ENCODE assay signal across 16 cellular contexts in genomic region chr14:94381149-94382030, GRCh38. TPM values are rescaled to one million over a fixed set of nuclear protein-coding genes. Genes with fewer than 3 reads are reported as not detected.
DNase-seq lines count a peak whose midpoint lies in the region; ATAC-seq and TF ChIP-seq lines count a peak whose summit lies in the region.
"Had no signal": no experiment of that assay in that cellular context is flagged by ENCODE, and none has a peak within 500 bp of the region (broad histone marks: within the 10 kb centered on the region; RNA-seq: fewer than 3 reads in every experiment).

No MANE protein-coding gene starts in this region.

- no peaks in the 10 kb centered on the region for H3K27me3 ChIP-seq in liver (ENCODE audit: control insufficient read depth in 4 of 4, insufficient read depth in 4 of 4, low read length in 3 of 4)

- no peaks in the 10 kb centered on the region for H3K27me3 Mint-ChIP-seq in stimulated activated naive CD8-positive, alpha-beta T cell treated with anti-CD3 and anti-CD28 coated beads, Interleukin-15, Interleukin-2, amounts not matched to agents 100 ng/mL and 50 ng/mL, for 24 hours
- H3K27me3 Mint-ChIP-seq in activated naive CD8-positive, alpha-beta T cell treated with anti-CD3 and anti-CD28 coated beads for 36 hours: peaks cover 4% of the 10 kb centered on the region
- H3K27me3 Mint-ChIP-seq in activated T-helper 2 cell treated with anti-CD3 and anti-CD28 coated beads, Interferon-gamma antibody, Interleukin-2, Interleukin-4, amounts not matched to agents 10 μg/mL and 5 μg/mL and 100 μg/mL, durations not matched to agents 14 hours and 24 hours and 36 hours (ENCODE audit: low read depth): no peaks in the 10 kb centered on the region
- H3K27me3 Mint-ChIP-seq: CD4-positive, alpha-beta T cell had no signal

- intact Hi-C loops in activated T-helper 2 cell treated with anti-CD3 and anti-CD28 coated beads, Interferon-gamma antibody, Interleukin-2, Interleukin-4, amounts not matched to agents 10 μg/mL and 5 μg/mL and 100 μg/mL, durations not matched to agents 14 hours and 24 hours and 36 hours (cut with micrococcal nuclease): no loop called here

- H3K9ac ChIP-seq in liver (ENCODE audit: low read depth in 1 of 2, low read length in 2 of 2): no peak overlapping the region

- no peaks in the 10 kb centered on the region for H3K36me3 Mint-ChIP-seq in stimulated activated naive CD8-positive, alpha-beta T cell treated with anti-CD3 and anti-CD28 coated beads, Interleukin-15, Interleukin-2, amounts not matched to agents 100 ng/mL and 50 ng/mL, for 24 hours (ENCODE audit: low read depth)
- no peaks in the 10 kb centered on the region for H3K36me3 Mint-ChIP-seq in activated naive CD8-positive, alpha-beta T cell treated with anti-CD3 and anti-CD28 coated beads for 36 hours
- H3K36me3 Mint-ChIP-seq in activated T-helper 2 cell treated with anti-CD3 and anti-CD28 coated beads, Interferon-gamma antibody, Interleukin-2, Interleukin-4, amounts not matched to agents 10 μg/mL and 5 μg/mL and 100 μg/mL, durations not matched to agents 14 hours and 24 hours and 36 hours (ENCODE audit: low read depth): no peaks in the 10 kb centered on the region

- peaks cover 7 to 48% (median 29%) of the 10 kb centered on the region in 4 donors for H3K36me3 ChIP-seq in liver (ENCODE audit: control insufficient read depth in 4 of 4, insufficient read depth in 3 of 4, low read depth in 1 of 4, low read length in 3 of 4)

- WGBS in liver: 60% methylated on average over 7 of the region's 7 CpGs

- H3K4me3 Mint-ChIP-seq in stimulated activated naive CD8-positive, alpha-beta T cell treated with anti-CD3 and anti-CD28 coated beads, Interleukin-15, Interleukin-2, amounts not matched to agents 100 ng/mL and 50 ng/mL, for 24 hours: no peak overlapping the region
- H3K4me3 Mint-ChIP-seq in activated naive CD8-positive, alpha-beta T cell treated with anti-CD3 and anti-CD28 coated beads for 36 hours: no peak overlapping the region
- no peak overlapping the region for H3K4me3 Mint-ChIP-seq in activated T-helper 2 cell treated with anti-CD3 and anti-CD28 coated beads, Interferon-gamma antibody, Interleukin-2, Interleukin-4, amounts not matched to agents 10 μg/mL and 5 μg/mL and 100 μg/mL, durations not matched to agents 14 hours and 24 hours and 36 hours (ENCODE audit: low read depth)
- H3K4me3 Mint-ChIP-seq: CD4-positive, alpha-beta T cell had no signal

- peak in 1 of 2 donors; percentile 3 for TF ChIP-seq RAD21 in liver (IDR thresholded peaks at IDR 0.05)

- H3K27ac ChIP-seq in liver (ENCODE audit: low read depth in 1 of 2, low read length in 2 of 2): peak overlapping the region in 1 of 2 donors; percentile 25
- H3K27ac ChIP-seq: PC-9 had no signal

- H3K27ac Mint-ChIP-seq in stimulated activated naive CD8-positive, alpha-beta T cell treated with anti-CD3 and anti-CD28 coated beads, Interleukin-15, Interleukin-2, amounts not matched to agents 100 ng/mL and 50 ng/mL, for 24 hours: peak overlapping the region; percentile 42
- H3K27ac Mint-ChIP-seq in activated naive CD8-positive, alpha-beta T cell treated with anti-CD3 and anti-CD28 coated beads for 36 hours: peak overlapping the region; percentile 84
- no peak overlapping the region for H3K27ac Mint-ChIP-seq in activated T-helper 2 cell treated with anti-CD3 and anti-CD28 coated beads, Interferon-gamma antibody, Interleukin-2, Interleukin-4, amounts not matched to agents 10 μg/mL and 5 μg/mL and 100 μg/mL, durations not matched to agents 14 hours and 24 hours and 36 hours
- H3K27ac Mint-ChIP-seq: CD4-positive, alpha-beta T cell had no signal

- no peak overlapping the region for H3K4me3 ChIP-seq in liver (ENCODE audit: low read depth in 1 of 3, low read length in 3 of 3)
- H3K4me3 ChIP-seq: PC-9 had no signal

- no peak for TF ChIP-seq CTCF in liver (IDR thresholded peaks at IDR 0.05; ENCODE audit: low read depth, low read length, missing input control)

- DNase-seq in stimulated activated naive CD8-positive, alpha-beta T cell treated with anti-CD3 and anti-CD28 coated beads, Interleukin-15, Interleukin-2, amounts not matched to agents 100 U/mL and 50 U/mL, for 24 hours: no peak
- DNase-seq in activated naive CD8-positive, alpha-beta T cell treated with anti-CD3 and anti-CD28 coated beads for 36 hours: no peak
- DNase-seq in activated T-helper 2 cell treated with anti-CD3 and anti-CD28 coated beads, Interferon-gamma antibody, Interleukin-2, Interleukin-4, amounts not matched to agents 10 μg/mL and 5 μg/mL and 100 μg/mL, durations not matched to agents 14 hours and 24 hours and 36 hours (ENCODE audit: low spot score): no peak
- DNase-seq: ACHN; Calu3; CD4-positive, alpha-beta T cell; KG1; NCI-H1048; NCI-H146; NCI-H748 treated with DMSO at 0.1 percent for 48 hours; PC-9 had no signal

- H3K9me3 Mint-ChIP-seq in stimulated activated naive CD8-positive, alpha-beta T cell treated with anti-CD3 and anti-CD28 coated beads, Interleukin-15, Interleukin-2, amounts not matched to agents 100 ng/mL and 50 ng/mL, for 24 hours: no peaks in the 10 kb centered on the region
- H3K9me3 Mint-ChIP-seq in activated naive CD8-positive, alpha-beta T cell treated with anti-CD3 and anti-CD28 coated beads for 36 hours: no peaks in the 10 kb centered on the region
- H3K9me3 Mint-ChIP-seq in activated T-helper 2 cell treated with anti-CD3 and anti-CD28 coated beads, Interferon-gamma antibody, Interleukin-2, Interleukin-4, amounts not matched to agents 10 μg/mL and 5 μg/mL and 100 μg/mL, durations not matched to agents 14 hours and 24 hours and 36 hours: no peaks in the 10 kb centered on the region
- H3K9me3 Mint-ChIP-seq: CD4-positive, alpha-beta T cell had no signal

- ATAC-seq in stimulated activated naive CD8-positive, alpha-beta T cell treated with anti-CD3 and anti-CD28 coated beads, Interleukin-15, Interleukin-2, amounts not matched to agents 100 U/mL and 50 U/mL, for 24 hours: no peak
- no peak for ATAC-seq in HG03280 (IDR thresholded peaks at IDR 0.05; ENCODE audit: unreplicated experiment)
- ATAC-seq in GM19351 (IDR thresholded peaks at IDR 0.05; ENCODE audit: unreplicated experiment): no peak

- H3K4me1 ChIP-seq in liver (ENCODE audit: control insufficient read depth in 4 of 4, insufficient read depth in 4 of 4, low read length in 3 of 4): peaks cover 0 to 31% (median 1%) of the 10 kb centered on the region in 4 donors

- H3K9me3 ChIP-seq in liver (ENCODE audit: control insufficient read depth in 4 of 4, low read length in 3 of 4): no peaks in the 10 kb centered on the region

- H3K4me1 Mint-ChIP-seq in stimulated activated naive CD8-positive, alpha-beta T cell treated with anti-CD3 and anti-CD28 coated beads, Interleukin-15, Interleukin-2, amounts not matched to agents 100 ng/mL and 50 ng/mL, for 24 hours (ENCODE audit: low read depth): peaks cover 11% of the 10 kb centered on the region
- peaks cover 6% of the 10 kb centered on the region for H3K4me1 Mint-ChIP-seq in activated naive CD8-positive, alpha-beta T cell treated with anti-CD3 and anti-CD28 coated beads for 36 hours
- peaks cover 7% of the 10 kb centered on the region for H3K4me1 Mint-ChIP-seq in activated T-helper 2 cell treated with anti-CD3 and anti-CD28 coated beads, Interferon-gamma antibody, Interleukin-2, Interleukin-4, amounts not matched to agents 10 μg/mL and 5 μg/mL and 100 μg/mL, durations not matched to agents 14 hours and 24 hours and 36 hours (ENCODE audit: low read depth)

TF ChIP-seq in liver, 16 proteins besides CTCF, POLR2A, EP300 and RAD21 (continues in another document):
- TF ChIP-seq HNF4G (IDR thresholded peaks at IDR 0.05) (no peak), EGR1 (IDR thresholded peaks at IDR 0.05; ENCODE audit: low read depth in 2 of 2) (no peak), ATF3 (IDR thresholded peaks at IDR 0.05) (peak; percentile 35), JUND (IDR thresholded peaks at IDR 0.05) (peak in 1 of 2 donors; percentile 43), NR2F2 (IDR thresholded peaks at IDR 0.05) (no peak), YY1 (IDR thresholded peaks at IDR 0.05) (no peak), SP1 (IDR thresholded peaks at IDR 0.05) (no peak), MAX (IDR thresholded peaks at IDR 0.05) (no peak), RXRA (IDR thresholded peaks at IDR 0.05) (no peak), FOXA1 (IDR thresholded peaks at IDR 0.05) (peak; percentile 3)

RNA-seq across cellular contexts. Expression of gene SERPINA1, which starts 7.0 kb away (rescaled TPM):
- 1 to 10 TPM; 1.1 to 1.3 TPM for total RNA-seq in activated naive CD8-positive, alpha-beta T cell treated with anti-CD3 and anti-CD28 coated beads for 36 hours
- total RNA-seq in liver: over 10,000 TPM; 10,220 to 22,719 TPM
- over 10,000 TPM; 28,447 to 47,972 TPM for polyA plus RNA-seq in liver
- total RNA-seq in activated T-helper 2 cell treated with anti-CD3 and anti-CD28 coated beads, Interferon-gamma antibody, Interleukin-2, Interleukin-4, amounts not matched to agents 10 μg/mL and 5 μg/mL and 100 μg/mL, durations not matched to agents 14 hours and 24 hours and 36 hours: 1.1 and 1.3 TPM in 2 replicates
- total RNA-seq: PC-9 had no signal

RNA-seq across cellular contexts. Expression of gene SERPINA2, which starts 14.9 kb away (rescaled TPM):
- not detected for total RNA-seq in activated naive CD8-positive, alpha-beta T cell treated with anti-CD3 and anti-CD28 coated beads for 36 hours
- not detected for total RNA-seq in liver
- polyA plus RNA-seq in liver: not detected
- not detected in 2 replicates for total RNA-seq in activated T-helper 2 cell treated with anti-CD3 and anti-CD28 coated beads, Interferon-gamma antibody, Interleukin-2, Interleukin-4, amounts not matched to agents 10 μg/mL and 5 μg/mL and 100 μg/mL, durations not matched to agents 14 hours and 24 hours and 36 hours
- total RNA-seq: Calu3; CD4-positive, alpha-beta T cell; M059J; PC-9 had no signal

RNA-seq across cellular contexts. Expression of gene SERPINA6, which starts 58.3 kb away (rescaled TPM):
- total RNA-seq in activated naive CD8-positive, alpha-beta T cell treated with anti-CD3 and anti-CD28 coated beads for 36 hours: not detected
- 100 to 1,000 TPM; 188 to 330 TPM for total RNA-seq in liver
- polyA plus RNA-seq in liver: 100 to 1,000 TPM; 327 to 357 TPM
- total RNA-seq in activated T-helper 2 cell treated with anti-CD3 and anti-CD28 coated beads, Interferon-gamma antibody, Interleukin-2, Interleukin-4, amounts not matched to agents 10 μg/mL and 5 μg/mL and 100 μg/mL, durations not matched to agents 14 hours and 24 hours and 36 hours: not detected in 2 replicates
- total RNA-seq: CD4-positive, alpha-beta T cell; PC-9 had no signal

Comparison
In these comparisons a context has a peak if more than half of its experiments do, and no peak if none do; other contexts are left out.
1. RNA of gene SERPINA1, which starts 7.0 kb away (total RNA-seq): 10,220 to 22,719 TPM in liver; 1.1 to 1.3 TPM in activated T-helper 2 cell treated with anti-CD3 and anti-CD28 coated beads, Interferon-gamma antibody, Interleukin-2, Interleukin-4, amounts not matched to agents 10 μg/mL and 5 μg/mL and 100 μg/mL, durations not matched to agents 14 hours and 24 hours and 36 hours and 1.1 to 1.3 TPM in activated naive CD8-positive, alpha-beta T cell treated with anti-CD3 and anti-CD28 coated beads for 36 hours; every median in the first group is over 1,000 times any median in the second.
2. RNA of gene SERPINA6, which starts 58.3 kb away (total RNA-seq): 188 to 330 TPM in liver; not detected in activated naive CD8-positive, alpha-beta T cell treated with anti-CD3 and anti-CD28 coated beads for 36 hours and not detected in activated T-helper 2 cell treated with anti-CD3 and anti-CD28 coated beads, Interferon-gamma antibody, Interleukin-2, Interleukin-4, amounts not matched to agents 10 μg/mL and 5 μg/mL and 100 μg/mL, durations not matched to agents 14 hours and 24 hours and 36 hours; every median in the first group is over 100 times any median in the second.